Comparison of ENCODE assay signal across 6 cellular contexts in the genomic region with DNA sequence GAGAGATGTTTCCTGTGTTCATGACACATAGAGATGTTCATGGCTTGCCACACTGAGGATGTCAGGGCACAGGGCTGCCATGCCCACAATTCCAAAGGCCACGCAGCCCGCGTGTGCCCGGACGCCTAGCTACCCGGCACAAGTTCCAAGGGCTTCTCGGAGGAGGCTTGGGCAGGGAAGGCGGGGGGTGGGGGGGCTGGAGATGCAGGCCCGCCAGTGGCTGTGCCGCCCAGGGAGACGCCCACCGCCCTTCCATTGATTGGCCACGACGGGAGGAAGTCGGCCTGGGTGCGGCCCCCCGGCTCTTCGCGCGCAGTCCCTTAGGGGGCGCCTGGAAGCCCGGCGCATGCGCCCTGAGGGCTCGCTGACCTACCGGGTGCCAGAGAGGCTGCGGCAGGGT. TPM values are rescaled to one million over a fixed set of nuclear protein-coding genes. Genes with fewer than 3 reads are reported as not detected.
"Had no signal": no experiment of that assay in that cellular context is flagged by ENCODE, and none has a peak within 500 bp of the region (broad histone marks: within the 10 kb centered on the region; RNA-seq: fewer than 3 reads in every experiment).

TSS of gene TSPY2 (plus strand) at position 301 of the 400 bp plus-strand sequence. CDS start at position 347, 46 bp downstream.

RNA-seq across cellular contexts. Expression of gene TSPY2, which starts in this region (rescaled TPM):
- total RNA-seq: GM23248, GM23338, H1, H7, H9, HFFc6 had no signal
- polyA plus RNA-seq: GM23248, GM23338, H1 had no signal
